In the genomic region with DNA sequence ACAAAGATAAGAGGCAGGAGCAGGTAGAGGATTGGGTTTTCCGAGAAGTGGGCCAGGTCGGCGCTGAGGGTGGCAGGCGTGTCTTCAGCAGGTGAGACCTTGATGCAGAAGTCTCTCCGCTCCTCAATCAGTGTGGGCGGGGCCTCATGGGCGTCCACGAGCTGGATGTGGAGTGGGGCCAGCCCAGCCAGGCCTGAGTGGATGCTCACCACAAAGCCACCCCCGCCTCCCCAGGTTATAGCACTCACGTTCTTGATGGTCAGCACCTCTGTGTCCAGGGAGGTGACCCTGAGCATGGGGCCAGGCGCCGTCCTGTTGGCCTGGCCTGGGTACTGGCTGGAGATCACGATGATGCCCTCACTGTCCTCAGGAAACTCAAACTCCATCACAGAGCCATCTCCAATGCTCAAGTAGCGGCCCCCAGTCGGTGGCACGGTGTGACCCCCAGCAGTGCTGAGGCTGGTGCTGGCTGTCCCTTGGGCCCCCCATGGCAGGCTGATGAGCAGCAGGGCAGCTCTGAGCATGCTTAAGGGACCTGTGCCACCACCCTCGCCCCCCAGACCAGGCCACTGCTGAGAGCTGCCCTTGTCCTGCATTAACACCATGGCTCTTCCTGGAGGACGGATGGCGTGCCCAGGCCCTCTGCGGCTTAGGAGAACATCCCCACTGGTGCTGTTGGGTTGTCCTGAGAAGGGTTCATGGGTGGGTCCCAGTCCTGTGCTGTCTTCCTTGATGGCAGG, we compare ENCODE assay signal across 2 cellular contexts.
TF ChIP-seq lines count a peak whose summit lies in the region.

No MANE protein-coding gene starts in this region.

TF ChIP-seq in SK-N-SH, 30 proteins besides CTCF, POLR2A, EP300 and RAD21:
- TF ChIP-seq TEAD4 (IDR thresholded peaks at IDR 0.05; ENCODE audit: borderline replicate concordance, insufficient read depth) (no peak), POLR2AphosphoS5 (IDR thresholded peaks at IDR 0.05; ENCODE audit: low read depth, low read length) (no peak), NFIC (IDR thresholded peaks at IDR 0.05; ENCODE audit: borderline replicate concordance) (no peak), TCF12 (IDR thresholded peaks at IDR 0.05) (no peak), MXI1 (IDR thresholded peaks at IDR 0.05; ENCODE audit: low read depth, low read length) (no peak), FOXJ3 (CRISPR knock-in tag; IDR thresholded peaks at IDR 0.05) (no peak), SIN3A (IDR thresholded peaks at IDR 0.05; ENCODE audit: borderline replicate concordance, low read depth, low read length) (no peak)
- TF ChIP-seq, protein P1, sequence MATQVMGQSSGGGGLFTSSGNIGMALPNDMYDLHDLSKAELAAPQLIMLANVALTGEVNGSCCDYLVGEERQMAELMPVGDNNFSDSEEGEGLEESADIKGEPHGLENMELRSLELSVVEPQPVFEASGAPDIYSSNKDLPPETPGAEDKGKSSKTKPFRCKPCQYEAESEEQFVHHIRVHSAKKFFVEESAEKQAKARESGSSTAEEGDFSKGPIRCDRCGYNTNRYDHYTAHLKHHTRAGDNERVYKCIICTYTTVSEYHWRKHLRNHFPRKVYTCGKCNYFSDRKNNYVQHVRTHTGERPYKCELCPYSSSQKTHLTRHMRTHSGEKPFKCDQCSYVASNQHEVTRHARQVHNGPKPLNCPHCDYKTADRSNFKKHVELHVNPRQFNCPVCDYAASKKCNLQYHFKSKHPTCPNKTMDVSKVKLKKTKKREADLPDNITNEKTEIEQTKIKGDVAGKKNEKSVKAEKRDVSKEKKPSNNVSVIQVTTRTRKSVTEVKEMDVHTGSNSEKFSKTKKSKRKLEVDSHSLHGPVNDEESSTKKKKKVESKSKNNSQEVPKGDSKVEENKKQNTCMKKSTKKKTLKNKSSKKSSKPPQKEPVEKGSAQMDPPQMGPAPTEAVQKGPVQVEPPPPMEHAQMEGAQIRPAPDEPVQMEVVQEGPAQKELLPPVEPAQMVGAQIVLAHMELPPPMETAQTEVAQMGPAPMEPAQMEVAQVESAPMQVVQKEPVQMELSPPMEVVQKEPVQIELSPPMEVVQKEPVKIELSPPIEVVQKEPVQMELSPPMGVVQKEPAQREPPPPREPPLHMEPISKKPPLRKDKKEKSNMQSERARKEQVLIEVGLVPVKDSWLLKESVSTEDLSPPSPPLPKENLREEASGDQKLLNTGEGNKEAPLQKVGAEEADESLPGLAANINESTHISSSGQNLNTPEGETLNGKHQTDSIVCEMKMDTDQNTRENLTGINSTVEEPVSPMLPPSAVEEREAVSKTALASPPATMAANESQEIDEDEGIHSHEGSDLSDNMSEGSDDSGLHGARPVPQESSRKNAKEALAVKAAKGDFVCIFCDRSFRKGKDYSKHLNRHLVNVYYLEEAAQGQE (IDR thresholded peaks at IDR 0.05; ENCODE audit: low read depth, low read length): no peak

TF ChIP-seq in SK-N-SH treated with all-trans-retinoic acid at 6 μM for 48 hours, 23 proteins besides CTCF, POLR2A, EP300 and RAD21:
- no peak for TF ChIP-seq TOX (CRISPR knock-in tag; IDR thresholded peaks at IDR 0.05; ENCODE audit: borderline replicate concordance)
- TF ChIP-seq GLIS3 (CRISPR knock-in tag; IDR thresholded peaks at IDR 0.05): no peak
- no peak for TF ChIP-seq RARB (CRISPR knock-in tag; IDR thresholded peaks at IDR 0.05)
- no peak for TF ChIP-seq OSR1 (CRISPR knock-in tag; IDR thresholded peaks at IDR 0.05)
- no peak for TF ChIP-seq ZFP3 (CRISPR knock-in tag; IDR thresholded peaks at IDR 0.05)
- TF ChIP-seq ZNF70 (CRISPR knock-in tag; IDR thresholded peaks at IDR 0.05): no peak
- no peak for TF ChIP-seq CSDC2 (CRISPR knock-in tag; IDR thresholded peaks at IDR 0.05)
- no peak for TF ChIP-seq ARNTL (CRISPR knock-in tag; IDR thresholded peaks at IDR 0.05; ENCODE audit: borderline replicate concordance, low read depth)
- no peak for TF ChIP-seq ESRRG (CRISPR knock-in tag; IDR thresholded peaks at IDR 0.05)
- no peak for TF ChIP-seq ZNF8 (CRISPR knock-in tag; IDR thresholded peaks at IDR 0.05)
- TF ChIP-seq, protein P2, sequence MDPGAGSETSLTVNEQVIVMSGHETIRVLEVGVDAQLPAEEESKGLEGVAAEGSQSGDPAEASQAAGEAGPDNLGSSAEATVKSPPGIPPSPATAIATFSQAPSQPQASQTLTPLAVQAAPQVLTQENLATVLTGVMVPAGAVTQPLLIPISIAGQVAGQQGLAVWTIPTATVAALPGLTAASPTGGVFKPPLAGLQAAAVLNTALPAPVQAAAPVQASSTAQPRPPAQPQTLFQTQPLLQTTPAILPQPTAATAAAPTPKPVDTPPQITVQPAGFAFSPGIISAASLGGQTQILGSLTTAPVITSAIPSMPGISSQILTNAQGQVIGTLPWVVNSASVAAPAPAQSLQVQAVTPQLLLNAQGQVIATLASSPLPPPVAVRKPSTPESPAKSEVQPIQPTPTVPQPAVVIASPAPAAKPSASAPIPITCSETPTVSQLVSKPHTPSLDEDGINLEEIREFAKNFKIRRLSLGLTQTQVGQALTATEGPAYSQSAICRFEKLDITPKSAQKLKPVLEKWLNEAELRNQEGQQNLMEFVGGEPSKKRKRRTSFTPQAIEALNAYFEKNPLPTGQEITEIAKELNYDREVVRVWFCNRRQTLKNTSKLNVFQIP (CRISPR knock-in tag; IDR thresholded peaks at IDR 0.05; ENCODE audit: borderline replicate concordance, low read depth): no peak
- no peak for TF ChIP-seq TCF4 (CRISPR knock-in tag; IDR thresholded peaks at IDR 0.05; ENCODE audit: borderline replicate concordance)
- no peak for TF ChIP-seq SNAI2 (CRISPR knock-in tag; IDR thresholded peaks at IDR 0.05)
- TF ChIP-seq, protein P3, sequence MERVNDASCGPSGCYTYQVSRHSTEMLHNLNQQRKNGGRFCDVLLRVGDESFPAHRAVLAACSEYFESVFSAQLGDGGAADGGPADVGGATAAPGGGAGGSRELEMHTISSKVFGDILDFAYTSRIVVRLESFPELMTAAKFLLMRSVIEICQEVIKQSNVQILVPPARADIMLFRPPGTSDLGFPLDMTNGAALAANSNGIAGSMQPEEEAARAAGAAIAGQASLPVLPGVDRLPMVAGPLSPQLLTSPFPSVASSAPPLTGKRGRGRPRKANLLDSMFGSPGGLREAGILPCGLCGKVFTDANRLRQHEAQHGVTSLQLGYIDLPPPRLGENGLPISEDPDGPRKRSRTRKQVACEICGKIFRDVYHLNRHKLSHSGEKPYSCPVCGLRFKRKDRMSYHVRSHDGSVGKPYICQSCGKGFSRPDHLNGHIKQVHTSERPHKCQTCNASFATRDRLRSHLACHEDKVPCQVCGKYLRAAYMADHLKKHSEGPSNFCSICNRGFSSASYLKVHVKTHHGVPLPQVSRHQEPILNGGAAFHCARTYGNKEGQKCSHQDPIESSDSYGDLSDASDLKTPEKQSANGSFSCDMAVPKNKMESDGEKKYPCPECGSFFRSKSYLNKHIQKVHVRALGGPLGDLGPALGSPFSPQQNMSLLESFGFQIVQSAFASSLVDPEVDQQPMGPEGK (CRISPR knock-in tag; IDR thresholded peaks at IDR 0.05; ENCODE audit: borderline replicate concordance): no peak
- no peak for TF ChIP-seq ZFP30 (CRISPR knock-in tag; IDR thresholded peaks at IDR 0.05)
- no peak for TF ChIP-seq ZC3H10 (CRISPR knock-in tag; IDR thresholded peaks at IDR 0.05)
- no peak for TF ChIP-seq BACH2 (CRISPR knock-in tag; IDR thresholded peaks at IDR 0.05; ENCODE audit: borderline replicate concordance)
- no peak for TF ChIP-seq ZNF565 (CRISPR knock-in tag; conservative IDR thresholded peaks at IDR 0.05; ENCODE audit: low read depth)
- TF ChIP-seq PPARA (CRISPR knock-in tag; IDR thresholded peaks at IDR 0.05; ENCODE audit: borderline replicate concordance): no peak
